9 cellular contexts compared by ENCODE assay signal in the genomic region with DNA sequence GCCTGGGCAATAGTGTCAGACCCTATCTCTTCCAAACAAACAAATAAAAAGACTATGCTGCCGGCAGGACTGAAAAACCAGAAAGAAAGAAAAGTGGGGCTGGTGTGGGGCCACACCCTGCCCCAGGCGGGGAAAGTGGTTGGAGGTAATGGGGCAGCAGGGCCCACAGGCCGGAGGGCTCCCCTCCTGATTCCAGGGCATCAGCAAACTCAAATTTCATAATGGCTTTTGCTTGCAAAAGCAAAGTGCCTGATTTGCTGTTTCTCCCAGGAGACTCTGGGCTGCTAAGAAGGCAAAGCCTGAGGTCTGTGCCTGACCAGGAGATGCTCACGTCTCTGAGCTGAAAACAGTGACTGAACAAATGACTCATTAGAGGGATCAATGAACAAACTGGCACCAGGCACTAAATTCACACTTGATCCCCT.
DNase-seq lines count a peak whose midpoint lies in the region; ATAC-seq and TF ChIP-seq lines count a peak whose summit lies in the region.
"Had no signal": no experiment of that assay in that cellular context is flagged by ENCODE, and none has a peak within 500 bp of the region (broad histone marks: within the 10 kb centered on the region; RNA-seq: fewer than 3 reads in every experiment).

No MANE protein-coding gene starts in this region.

- H3K9me3 Mint-ChIP-seq in MCF 10A (ENCODE audit: unreplicated experiment), result no peaks in the 10 kb centered on the region
- H3K9me3 Mint-ChIP-seq in activated naive CD8-positive, alpha-beta T cell (ENCODE audit: low read depth), result no peaks in the 10 kb centered on the region
- no peaks in the 10 kb centered on the region for H3K9me3 Mint-ChIP-seq in type B pancreatic cell
- no peaks in the 10 kb centered on the region for H3K9me3 Mint-ChIP-seq in neural progenitor cell

- WGBS in hepatocyte (ENCODE audit: low lambda C conversion rate, missing lambda C conversion rate), result 55% methylated on average over 4 of the region's 4 CpGs

- no peak for TF ChIP-seq CTCF in MCF 10A (IDR thresholded peaks at IDR 0.05; ENCODE audit: unreplicated experiment)
- no peak for TF ChIP-seq CTCF in breast epithelium (IDR thresholded peaks at IDR 0.05)
- TF ChIP-seq CTCF in hepatocyte (IDR thresholded peaks at IDR 0.05; ENCODE audit: poor library complexity), result no peak
- no peak for TF ChIP-seq CTCF in type B pancreatic cell (conservative IDR thresholded peaks at IDR 0.05)
- TF ChIP-seq CTCF in neural progenitor cell (IDR thresholded peaks at IDR 0.05), result no peak

- H3K4me3 ChIP-seq in breast epithelium (no peak overlapping the region), hepatocyte (no peak overlapping the region), SJCRH30 (no peak overlapping the region), neural progenitor cell (no peak overlapping the region)

- H3K4me3 Mint-ChIP-seq in MCF 10A (ENCODE audit: unreplicated experiment) (no peak overlapping the region), type B pancreatic cell (no peak overlapping the region), neural progenitor cell (no peak overlapping the region)
- H3K4me3 Mint-ChIP-seq in activated naive CD8-positive, alpha-beta T cell, result no peak overlapping the region

- no peaks in the 10 kb centered on the region for H3K9me2 ChIP-seq in hepatocyte (replicated peaks; ENCODE audit: insufficient read depth)

- DNase-seq in MCF 10A (ENCODE audit: unreplicated experiment) (peak; percentile 63), breast epithelium (ENCODE audit: low spot score in 2 of 2) (no peak), hepatocyte (ENCODE audit: low spot score) (no peak), type B pancreatic cell (ENCODE audit: extremely low spot score, unreplicated experiment) (peak; percentile 45), SJCRH30 (no peak), neural progenitor cell (ENCODE audit: low spot score) (no peak)
- DNase-seq: substantia nigra had no signal

- H3K27ac ChIP-seq in breast epithelium (no peak overlapping the region), hepatocyte (peak overlapping the region; percentile 56), SJCRH30 (no peak overlapping the region), neural progenitor cell (no peak overlapping the region)

- H3K36me3 Mint-ChIP-seq in MCF 10A (ENCODE audit: insufficient read depth, unreplicated experiment), result peaks cover 6% of the 10 kb centered on the region
- no peaks in the 10 kb centered on the region for H3K36me3 Mint-ChIP-seq in activated naive CD8-positive, alpha-beta T cell
- no peaks in the 10 kb centered on the region for H3K36me3 Mint-ChIP-seq in type B pancreatic cell
- no peaks in the 10 kb centered on the region for H3K36me3 Mint-ChIP-seq in neural progenitor cell

- no TSS peak for BruUV-seq in MCF 10A (replicated peaks; lab: Mats Ljungman, UMichigan)

- H3K27me3 Mint-ChIP-seq in MCF 10A (ENCODE audit: insufficient read depth, unreplicated experiment), result no peaks in the 10 kb centered on the region
- H3K27me3 Mint-ChIP-seq in activated naive CD8-positive, alpha-beta T cell, result no peaks in the 10 kb centered on the region
- H3K27me3 Mint-ChIP-seq in type B pancreatic cell, result no peaks in the 10 kb centered on the region
- H3K27me3 Mint-ChIP-seq in neural progenitor cell (ENCODE audit: insufficient read depth, low read depth), result peaks cover 8% of the 10 kb centered on the region

- H3K9me3 ChIP-seq in breast epithelium (no peaks in the 10 kb centered on the region), hepatocyte (ENCODE audit: low read depth) (no peaks in the 10 kb centered on the region), SJCRH30 (replicated peaks) (no peaks in the 10 kb centered on the region), neural progenitor cell (ENCODE audit: low read depth) (no peaks in the 10 kb centered on the region)

- H3K4me1 Mint-ChIP-seq in MCF 10A (ENCODE audit: insufficient read depth, unreplicated experiment), result peaks cover 37% of the 10 kb centered on the region
- peaks cover 31% of the 10 kb centered on the region for H3K4me1 Mint-ChIP-seq in activated naive CD8-positive, alpha-beta T cell (ENCODE audit: low read depth)
- peaks cover 24% of the 10 kb centered on the region for H3K4me1 Mint-ChIP-seq in type B pancreatic cell (ENCODE audit: unreplicated experiment)
- H3K4me1 Mint-ChIP-seq in neural progenitor cell, result peaks cover 37% of the 10 kb centered on the region

- CTCF ChIA-PET in MCF 10A (lab: Yijun Ruan, JAX), result interaction anchor here (0.6 kb wide), 1 partner anchor 118 kb away, joined by 3 read pairs; no protein-coding TSS in a partner anchor

- H3K4me2 ChIP-seq in hepatocyte (no peak overlapping the region), neural progenitor cell (no peak overlapping the region)

- H3F3A ChIP-seq in neural progenitor cell (ENCODE audit: low read depth), result peaks cover 19% of the 10 kb centered on the region

- H4K20me1 ChIP-seq in hepatocyte (ENCODE audit: insufficient read depth, poor library complexity, severe bottlenecking) (peaks cover 7% of the 10 kb centered on the region), neural progenitor cell (ENCODE audit: low read depth) (peaks cover 53% of the 10 kb centered on the region)

- POLR2A ChIA-PET in MCF 10A (lab: Yijun Ruan, JAX), result interaction anchor here (0.5 kb wide), 1 partner anchor 9 kb away, joined by 3 read pairs; no protein-coding TSS in a partner anchor

- H3K9ac ChIP-seq in neural progenitor cell, result no peak overlapping the region

- H3K27me3 ChIP-seq in breast epithelium, result no peaks in the 10 kb centered on the region
- no peaks in the 10 kb centered on the region for H3K27me3 ChIP-seq in hepatocyte
- H3K27me3 ChIP-seq in SJCRH30, result no peaks in the 10 kb centered on the region
- H3K27me3 ChIP-seq in neural progenitor cell, result no peaks in the 10 kb centered on the region

- no peak for TF ChIP-seq POLR2A in breast epithelium (IDR thresholded peaks at IDR 0.05)

- H3K79me2 ChIP-seq in hepatocyte, result peaks cover 63% of the 10 kb centered on the region
- H3K79me2 ChIP-seq in neural progenitor cell (ENCODE audit: low read depth), result peaks cover 77% of the 10 kb centered on the region

- no peak overlapping the region for H3K27ac Mint-ChIP-seq in MCF 10A (ENCODE audit: low read depth, unreplicated experiment)
- peak overlapping the region; percentile 84 for H3K27ac Mint-ChIP-seq in activated naive CD8-positive, alpha-beta T cell
- no peak overlapping the region for H3K27ac Mint-ChIP-seq in type B pancreatic cell
- H3K27ac Mint-ChIP-seq in neural progenitor cell, result no peak overlapping the region

- no peaks in the 10 kb centered on the region for H3K36me3 ChIP-seq in breast epithelium
- H3K36me3 ChIP-seq in hepatocyte (replicated peaks; ENCODE audit: insufficient read depth, low read depth), result no peaks in the 10 kb centered on the region
- no peaks in the 10 kb centered on the region for H3K36me3 ChIP-seq in SJCRH30
- H3K36me3 ChIP-seq in neural progenitor cell, result no peaks in the 10 kb centered on the region

- peaks cover 0 to 6% of the 10 kb centered on the region in 2 donors for H3K4me1 ChIP-seq in breast epithelium
- H3K4me1 ChIP-seq in hepatocyte (ENCODE audit: insufficient read depth), result peaks cover 24% of the 10 kb centered on the region
- no peaks in the 10 kb centered on the region for H3K4me1 ChIP-seq in SJCRH30
- peaks cover 14% of the 10 kb centered on the region for H3K4me1 ChIP-seq in neural progenitor cell

- intact Hi-C loops in MCF 10A (cut with micrococcal nuclease), result no loop called here
- intact Hi-C loops in breast epithelium (cut with DNase I; ENCODE audit: low total_unique reads), result no loop called here

- H2AFZ ChIP-seq in hepatocyte (no peak overlapping the region), neural progenitor cell (replicated peaks) (no peak overlapping the region)

- ATAC-seq in HG02973 (IDR thresholded peaks at IDR 0.05; ENCODE audit: unreplicated experiment), result no peak

Comparison
In these comparisons a context has a peak if more than half of its experiments do, and no peak if none do; other contexts are left out.
1. DNase-seq: peak in MCF 10A (single experiment) and type B pancreatic cell (single experiment); none in breast epithelium (0 of 2), hepatocyte (single experiment), SJCRH30 (0 of 2) and neural progenitor cell (single experiment).